In the genomic region with DNA sequence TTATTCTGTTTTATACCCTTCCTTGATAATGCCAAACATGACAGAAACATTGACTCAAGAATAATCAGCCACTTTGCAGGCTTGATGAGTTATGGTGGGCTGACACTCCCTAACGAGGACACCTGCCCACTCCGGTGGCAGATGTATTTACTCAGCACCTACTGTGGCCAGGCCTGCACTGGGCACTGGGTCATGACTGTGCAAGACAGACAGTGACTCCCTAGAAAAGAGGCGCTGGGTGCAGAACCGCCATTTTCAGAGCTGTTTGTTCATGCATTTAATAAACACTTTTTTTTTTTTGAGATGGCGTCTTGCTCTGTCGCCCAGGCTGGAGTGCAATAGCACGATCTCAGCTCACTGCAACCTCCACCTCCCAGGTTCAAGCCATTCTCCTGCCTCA, we compare ENCODE assay signal across 23 cellular contexts.
"Had no signal": no experiment of that assay in that cellular context is flagged by ENCODE, and none has a peak within 500 bp of the region (broad histone marks: within the 10 kb centered on the region; RNA-seq: fewer than 3 reads in every experiment).

No MANE protein-coding gene starts in this region.

- DNase-seq: activated CD4-positive, alpha-beta T cell treated with anti-CD3 and anti-CD28 coated beads for 4 hours; activated CD8-positive, alpha-beta memory T cell treated with anti-CD3 and anti-CD28 coated beads, Interleukin-2, amount 10 ng/mL, durations not matched to agents 7 days and 5 days; activated effector memory CD4-positive, alpha-beta T cell treated with Interleukin-2 at 50 U/mL for 16 hours; activated naive CD4-positive, alpha-beta T cell; activated T-cell treated with anti-CD3 and anti-CD28 coated beads, Interleukin-2, amount 50 U/mL, for 24 hours; aorta; caudate nucleus; KG1; NCI-H1048; NCI-H1694 treated with DMSO at 0.1 percent for 48 hours; NCI-H2029 treated with DMSO at 0.1 percent for 48 hours; NCI-H345; NCI-H510A; NCI-H526 treated with DMSO at 0.1 percent for 48 hours; NK-92 treated with Interleukin-12 subunit alpha and Interleukin-12 subunit beta, amount 100 ng/mL, for 24 hours; Right ventricle myocardium superior had no signal

- H3K27ac ChIP-seq: breast epithelium, Peyer's patch, RWPE1 had no signal

- H3K4me1 Mint-ChIP-seq: activated CD8-positive, alpha-beta memory T cell treated with anti-CD3 and anti-CD28 coated beads, Interleukin-2, amount 10 ng/mL, durations not matched to agents 7 days and 5 days; activated naive CD4-positive, alpha-beta T cell treated with anti-CD3 and anti-CD28 coated beads, Interleukin-2, amount 50 U/mL, for 24 hours had no signal

- H3K4me3 ChIP-seq: breast epithelium, Peyer's patch had no signal

- ATAC-seq: activated CD4-positive, CD25-positive, alpha-beta regulatory T cell treated with anti-CD3 and anti-CD28 coated beads, Interleukin-2, amount 50 U/mL, for 24 hours; activated CD8-positive, alpha-beta memory T cell treated with anti-CD3 and anti-CD28 coated beads, Interleukin-2, amount 10 ng/mL, durations not matched to agents 7 days and 5 days had no signal

- H3K4me1 ChIP-seq: breast epithelium, Peyer's patch had no signal

- H3K27me3 Mint-ChIP-seq: activated naive CD4-positive, alpha-beta T cell treated with anti-CD3 and anti-CD28 coated beads, Interleukin-2, amount 50 U/mL, for 24 hours; activated T-cell treated with anti-CD3 and anti-CD28 coated beads, Interleukin-2, amount 50 U/mL, for 24 hours had no signal

- H3K27me3 ChIP-seq: breast epithelium, Peyer's patch had no signal

- H3K27ac Mint-ChIP-seq: activated CD8-positive, alpha-beta memory T cell treated with anti-CD3 and anti-CD28 coated beads, Interleukin-2, amount 10 ng/mL, durations not matched to agents 7 days and 5 days; activated naive CD4-positive, alpha-beta T cell treated with anti-CD3 and anti-CD28 coated beads, Interleukin-2, amount 50 U/mL, for 24 hours; activated T-cell treated with anti-CD3 and anti-CD28 coated beads, Interleukin-2, amount 50 U/mL, for 24 hours; activated T-helper 1 cell treated with anti-CD3 and anti-CD28 coated beads, Interleukin-12 subunit alpha, Interleukin-12 subunit beta, Interleukin-2, Interleukin-4 antibody, amounts not matched to agents 30 ng/mL and 10 ng/mL and 1 ng/mL, durations not matched to agents 14 hours and 24 hours and 36 hours; T-helper 1 cell treated with Interleukin-12 subunit alpha and Interleukin-12 subunit beta and Interleukin-4 antibody, amounts not matched to agents 30 μg/mL and 1 μg/mL, for 36 hours had no signal

- H3K4me3 Mint-ChIP-seq: activated CD8-positive, alpha-beta memory T cell treated with anti-CD3 and anti-CD28 coated beads, Interleukin-2, amount 10 ng/mL, durations not matched to agents 7 days and 5 days; activated naive CD4-positive, alpha-beta T cell treated with anti-CD3 and anti-CD28 coated beads, Interleukin-2, amount 50 U/mL, for 24 hours; activated T-cell treated with anti-CD3 and anti-CD28 coated beads, Interleukin-2, amount 50 U/mL, for 24 hours; activated T-helper 1 cell treated with anti-CD3 and anti-CD28 coated beads, Interleukin-12 subunit alpha, Interleukin-12 subunit beta, Interleukin-2, Interleukin-4 antibody, amounts not matched to agents 30 ng/mL and 10 ng/mL and 1 ng/mL, durations not matched to agents 14 hours and 24 hours and 36 hours; T-helper 1 cell treated with Interleukin-12 subunit alpha and Interleukin-12 subunit beta and Interleukin-4 antibody, amounts not matched to agents 30 μg/mL and 1 μg/mL, for 36 hours had no signal

- H3K36me3 ChIP-seq: breast epithelium had no signal
